ENCODE assay signal across 1 cellular context in genomic region chr12:27431185-27431584, GRCh38.
A peak's percentile ranks its signal among the peaks of the same experiment; 100 is the strongest.
TF ChIP-seq lines count a peak whose summit lies in the region.

No MANE protein-coding gene starts in this region.

TF ChIP-seq in GM12878, 131 proteins besides CTCF, POLR2A, EP300 and RAD21 (continued from another document):
- TF ChIP-seq ATF2 (IDR thresholded peaks at IDR 0.05; ENCODE audit: low read length) (no peak), YY1 (IDR thresholded peaks at IDR 0.05; ENCODE audit: low read depth, low read length) (no peak), TCF3 (IDR thresholded peaks at IDR 0.05; ENCODE audit: borderline replicate concordance, insufficient read depth, low read depth, low read length) (no peak), ZNF24 (IDR thresholded peaks at IDR 0.05) (no peak), TCF12 (IDR thresholded peaks at IDR 0.05; ENCODE audit: low read depth, low read length) (no peak), NR2C2 (IDR thresholded peaks at IDR 0.05; ENCODE audit: borderline replicate concordance, control insufficient read depth, insufficient read length, low read depth) (no peak), TARDBP (IDR thresholded peaks at IDR 0.05; ENCODE audit: borderline replicate concordance) (no peak), RUNX3 (IDR thresholded peaks at IDR 0.05; ENCODE audit: low read length) (peak; percentile 46), IKZF2 (IDR thresholded peaks at IDR 0.05) (no peak), YBX1 (IDR thresholded peaks at IDR 0.05) (no peak), SPI1 (IDR thresholded peaks at IDR 0.05; ENCODE audit: borderline replicate concordance, insufficient read depth, low read depth, low read length) (peak; percentile 20; the same call in 1 of the 2 replicates)
